20 cellular contexts compared by ENCODE assay signal in genomic region chr4:150457802-150458201, GRCh38.
DNase-seq lines count a peak whose midpoint lies in the region; ATAC-seq, FAIRE-seq and TF ChIP-seq lines count a peak whose summit lies in the region.
"Had no signal": no experiment of that assay in that cellular context is flagged by ENCODE, and none has a peak within 500 bp of the region (broad histone marks: within the 10 kb centered on the region; RNA-seq: fewer than 3 reads in every experiment).

No MANE protein-coding gene starts in this region.

- FAIRE-seq in D721Med (lab: Jason Lieb, UNC) (peak; percentile 90), astrocyte (lab: Jason Lieb, UNC) (no peak), HepG2 (lab: Jason Lieb, UNC) (no peak)
- FAIRE-seq: GM12891 had no signal

- no peak overlapping the region for H3K27ac Mint-ChIP-seq in astrocyte (ENCODE audit: unreplicated experiment)
- H3K27ac Mint-ChIP-seq: B cell; CD4-positive, alpha-beta T cell; H9 had no signal

- intact Hi-C loops in PC-3 (cut with micrococcal nuclease): no loop called here
- intact Hi-C loops in gastrocnemius medialis (cut with DNase I; ENCODE audit: low total_unique reads): no loop called here
- intact Hi-C loops in lower lobe of right lung (cut with DNase I): no loop called here
- intact Hi-C loops in HepG2 (cut with micrococcal nuclease; ENCODE audit: unreplicated experiment): no loop called here
- intact Hi-C loops in left cardiac atrium (cut with DNase I): no loop called here

- H3K79me2 ChIP-seq in PC-3 (ENCODE audit: low read length) (no peaks in the 10 kb centered on the region), astrocyte (ENCODE audit: insufficient read depth, low read length) (no peaks in the 10 kb centered on the region), HepG2 (ENCODE audit: insufficient read depth, low read length) (no peaks in the 10 kb centered on the region)

- H3K36me3 Mint-ChIP-seq in astrocyte (ENCODE audit: low read depth, unreplicated experiment): peaks cover 6% of the 10 kb centered on the region

- H3F3A ChIP-seq in PC-3 (ENCODE audit: low read length, unreplicated experiment): no peaks in the 10 kb centered on the region

- no peaks in the 10 kb centered on the region for H3K27me3 ChIP-seq in PC-3 (ENCODE audit: low read length)
- no peaks in the 10 kb centered on the region for H3K27me3 ChIP-seq in astrocyte (ENCODE audit: insufficient read depth, low read length)
- no peaks in the 10 kb centered on the region for H3K27me3 ChIP-seq in gastrocnemius medialis
- no peaks in the 10 kb centered on the region for H3K27me3 ChIP-seq in lower lobe of right lung (ENCODE audit: low read depth)
- no peaks in the 10 kb centered on the region for H3K27me3 ChIP-seq in HepG2 (ENCODE audit: control insufficient read depth in 1 of 2, insufficient read depth in 2 of 2, low read length in 2 of 2)

- ATAC-seq in PC-3 (no peak), gastrocnemius medialis (no peak), lower lobe of right lung (no peak), HepG2 (no peak), left cardiac atrium (no peak)

- TF ChIP-seq CTCF in D721Med (IDR thresholded peaks at IDR 0.05; ENCODE audit: insufficient read depth, missing control alignments) (no peak), PC-3 (conservative IDR thresholded peaks at IDR 0.05; ENCODE audit: low read depth, low read length) (no peak), astrocyte (IDR thresholded peaks at IDR 0.05; ENCODE audit: insufficient read depth, low read depth, low read length) (no peak), gastrocnemius medialis (IDR thresholded peaks at IDR 0.05 in 4 of 5, conservative IDR thresholded peaks at IDR 0.05 in 1 of 5) (no peak), lower lobe of right lung (IDR thresholded peaks at IDR 0.05) (no peak), HepG2 (CRISPR knock-in tag; IDR thresholded peaks at IDR 0.05) (no peak)

- H3K36me3 ChIP-seq in PC-3 (ENCODE audit: low read depth, low read length): no peaks in the 10 kb centered on the region
- no peaks in the 10 kb centered on the region for H3K36me3 ChIP-seq in astrocyte (ENCODE audit: insufficient read depth, low read length)
- no peaks in the 10 kb centered on the region for H3K36me3 ChIP-seq in gastrocnemius medialis
- no peaks in the 10 kb centered on the region for H3K36me3 ChIP-seq in lower lobe of right lung
- no peaks in the 10 kb centered on the region for H3K36me3 ChIP-seq in HepG2 (replicated peaks in 1 of 2; ENCODE audit: control insufficient read depth in 1 of 2, insufficient read depth in 2 of 2, low read length in 2 of 2)

- TF ChIP-seq RAD21 in HepG2 (CRISPR knock-in tag; IDR thresholded peaks at IDR 0.05): no peak

- no peak for DNase-seq in D721Med (ENCODE audit: insufficient read length, low spot score)
- DNase-seq in PC-3: peak; percentile 9
- peak; percentile 4 for DNase-seq in astrocyte (ENCODE audit: low read depth)
- peak; percentile 16 for DNase-seq in myocyte (ENCODE audit: low read depth)
- no peak for DNase-seq in gastrocnemius medialis
- no peak for DNase-seq in lower lobe of right lung
- no peak for DNase-seq in HepG2 (ENCODE audit: low spot score)
- no peak for DNase-seq in left cardiac atrium
- DNase-seq: 8988T; ACHN; C1 segment of cervical spinal cord; Calu3; CD4-positive, alpha-beta T cell; DMS153; DMS79 treated with DMSO at 0.1 percent for 48 hours; EL; GOT3; H9 had no signal

- in situ Hi-C loops in gastrocnemius medialis (cut with MboI; ENCODE audit: low sequenced_read_pairs in 4 of 4): no loop called here
- in situ Hi-C loops in HepG2 (cut with HindIII; ENCODE audit: extremely low pct_ligation_motif_present, low pct_unique_long_range_greater_than_20kb): no loop called here

- H3K27me3 Mint-ChIP-seq in astrocyte (ENCODE audit: low read depth, unreplicated experiment): no peaks in the 10 kb centered on the region
- H3K27me3 Mint-ChIP-seq: B cell; CD4-positive, alpha-beta T cell had no signal

- peaks cover 3% of the 10 kb centered on the region; the same call in 1 of the 2 replicates for H4K20me1 ChIP-seq in PC-3 (ENCODE audit: low read length)
- H4K20me1 ChIP-seq in astrocyte (ENCODE audit: insufficient read depth, low read length): no peaks in the 10 kb centered on the region
- no peaks in the 10 kb centered on the region for H4K20me1 ChIP-seq in HepG2 (ENCODE audit: insufficient read depth, low read length)

- peaks cover 10% of the 10 kb centered on the region for H3K4me1 ChIP-seq in PC-3 (ENCODE audit: insufficient read depth, low read length)
- no peaks in the 10 kb centered on the region for H3K4me1 ChIP-seq in astrocyte (ENCODE audit: insufficient read depth, low read length)
- H3K4me1 ChIP-seq in gastrocnemius medialis: no peaks in the 10 kb centered on the region
- no peaks in the 10 kb centered on the region for H3K4me1 ChIP-seq in lower lobe of right lung
- H3K4me1 ChIP-seq in HepG2 (ENCODE audit: insufficient read depth, low read length): peaks cover 2% of the 10 kb centered on the region; the same call in 1 of the 2 replicates

- no peak overlapping the region for H3K4me3 Mint-ChIP-seq in astrocyte (ENCODE audit: unreplicated experiment)
- H3K4me3 Mint-ChIP-seq: B cell; CD4-positive, alpha-beta T cell; H9 had no signal

- no peaks in the 10 kb centered on the region for H3K9me3 Mint-ChIP-seq in astrocyte (ENCODE audit: unreplicated experiment)

- POLR2A ChIA-PET in PC-3 (lab: Charles Lee; ENCODE audit: unreplicated experiment) (no interaction called here), HepG2 (lab: Yijun Ruan, JAX) (no interaction called here)

- H3K9ac ChIP-seq in PC-3 (ENCODE audit: low read length) (no peak overlapping the region), astrocyte (ENCODE audit: low read length) (no peak overlapping the region), HepG2 (ENCODE audit: insufficient read depth, low read depth, low read length) (no peak overlapping the region)

- H3K4me2 ChIP-seq in PC-3 (ENCODE audit: low read length) (no peak overlapping the region), astrocyte (ENCODE audit: low read length) (no peak overlapping the region), HepG2 (ENCODE audit: low read depth, low read length) (no peak overlapping the region)

- no TSS peak for BruUV-seq in PC-3 (replicated peaks; lab: Mats Ljungman, UMichigan)
- no TSS peak for BruUV-seq in HepG2 (replicated peaks; lab: Mats Ljungman, UMichigan)

- 100% methylated on average over 1 of the region's 1 CpG for WGBS in HepG2 (ENCODE audit: low lambda C conversion rate)

- H3K4me3 ChIP-seq in PC-3 (ENCODE audit: low read length): no peak overlapping the region
- no peak overlapping the region for H3K4me3 ChIP-seq in astrocyte (ENCODE audit: insufficient read depth, low read depth, low read length)
- no peak overlapping the region for H3K4me3 ChIP-seq in gastrocnemius medialis
- no peak overlapping the region for H3K4me3 ChIP-seq in lower lobe of right lung
- no peak overlapping the region for H3K4me3 ChIP-seq in HepG2 (replicated peaks in 1 of 3; ENCODE audit: insufficient read depth in 1 of 3, low read depth in 2 of 3, low read length in 3 of 3)

- TF ChIP-seq POLR2A in gastrocnemius medialis (IDR thresholded peaks at IDR 0.05) (no peak), HepG2 (IDR thresholded peaks at IDR 0.05; ENCODE audit: insufficient read depth in 1 of 2, low read depth in 2 of 2, low read length in 2 of 2) (no peak)

- CTCF ChIA-PET in PC-3 (lab: Charles Lee) (no interaction called here), HepG2 (lab: Yijun Ruan, JAX; ENCODE audit: low intra/inter-chr PET ratio, low total read pairs) (no interaction called here)

- no peaks in the 10 kb centered on the region for H3K4me1 Mint-ChIP-seq in astrocyte (ENCODE audit: low read depth, unreplicated experiment)
- H3K4me1 Mint-ChIP-seq: B cell, H9 had no signal

- H2AFZ ChIP-seq in PC-3 (ENCODE audit: low read length) (no peak overlapping the region), astrocyte (ENCODE audit: low read depth, low read length) (no peak overlapping the region), HepG2 (ENCODE audit: low read length) (no peak overlapping the region)

- H3K27ac ChIP-seq in PC-3 (ENCODE audit: low read length): no peak overlapping the region
- no peak overlapping the region for H3K27ac ChIP-seq in astrocyte (ENCODE audit: low read depth, low read length)
- H3K27ac ChIP-seq in gastrocnemius medialis: no peak overlapping the region
- no peak overlapping the region for H3K27ac ChIP-seq in lower lobe of right lung
- no peak overlapping the region for H3K27ac ChIP-seq in HepG2 (ENCODE audit: extremely low read length, insufficient read depth, low read length)

- no peak for TF ChIP-seq EP300 in HepG2 (IDR thresholded peaks at IDR 0.05; ENCODE audit: low read depth in 2 of 2, low read length in 2 of 2)
- TF ChIP-seq EP300 in HepG2 (CRISPR knock-in tag; IDR thresholded peaks at IDR 0.05; ENCODE audit: borderline replicate concordance): no peak

- no peaks in the 10 kb centered on the region for H3K9me2 ChIP-seq in PC-3 (replicated peaks; ENCODE audit: low read length)

- H3K9me3 ChIP-seq in PC-3 (ENCODE audit: low read length) (no peaks in the 10 kb centered on the region), astrocyte (ENCODE audit: insufficient read depth, low read depth, low read length) (no peaks in the 10 kb centered on the region), gastrocnemius medialis (no peaks in the 10 kb centered on the region), lower lobe of right lung (no peaks in the 10 kb centered on the region), HepG2 (ENCODE audit: low read length) (no peaks in the 10 kb centered on the region)

TF ChIP-seq in HepG2, 621 proteins besides CTCF, POLR2A, EP300 and RAD21:
- TF ChIP-seq ZSCAN22 (CRISPR knock-in tag; IDR thresholded peaks at IDR 0.05) (no peak), RFXAP (CRISPR knock-in tag; IDR thresholded peaks at IDR 0.05; ENCODE audit: borderline replicate concordance) (no peak), ZNF546 (CRISPR knock-in tag; conservative IDR thresholded peaks at IDR 0.05) (no peak), TAF15 (IDR thresholded peaks at IDR 0.05; ENCODE audit: low read depth, low read length, poor library complexity, severe bottlenecking) (no peak)
- TF ChIP-seq, protein P1, sequence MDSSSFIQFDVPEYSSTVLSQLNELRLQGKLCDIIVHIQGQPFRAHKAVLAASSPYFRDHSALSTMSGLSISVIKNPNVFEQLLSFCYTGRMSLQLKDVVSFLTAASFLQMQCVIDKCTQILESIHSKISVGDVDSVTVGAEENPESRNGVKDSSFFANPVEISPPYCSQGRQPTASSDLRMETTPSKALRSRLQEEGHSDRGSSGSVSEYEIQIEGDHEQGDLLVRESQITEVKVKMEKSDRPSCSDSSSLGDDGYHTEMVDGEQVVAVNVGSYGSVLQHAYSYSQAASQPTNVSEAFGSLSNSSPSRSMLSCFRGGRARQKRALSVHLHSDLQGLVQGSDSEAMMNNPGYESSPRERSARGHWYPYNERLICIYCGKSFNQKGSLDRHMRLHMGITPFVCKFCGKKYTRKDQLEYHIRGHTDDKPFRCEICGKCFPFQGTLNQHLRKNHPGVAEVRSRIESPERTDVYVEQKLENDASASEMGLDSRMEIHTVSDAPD (CRISPR knock-in tag; IDR thresholded peaks at IDR 0.05): no peak

Comparison
In these comparisons a context has a peak if more than half of its experiments do, and no peak if none do; other contexts are left out.
1. DNase-seq: peak in PC-3 (single experiment), astrocyte (single experiment) and myocyte (single experiment); none in D721Med (single experiment), gastrocnemius medialis (0 of 2), lower lobe of right lung (single experiment), HepG2 (single experiment) and left cardiac atrium (single experiment).